In the genomic region with DNA sequence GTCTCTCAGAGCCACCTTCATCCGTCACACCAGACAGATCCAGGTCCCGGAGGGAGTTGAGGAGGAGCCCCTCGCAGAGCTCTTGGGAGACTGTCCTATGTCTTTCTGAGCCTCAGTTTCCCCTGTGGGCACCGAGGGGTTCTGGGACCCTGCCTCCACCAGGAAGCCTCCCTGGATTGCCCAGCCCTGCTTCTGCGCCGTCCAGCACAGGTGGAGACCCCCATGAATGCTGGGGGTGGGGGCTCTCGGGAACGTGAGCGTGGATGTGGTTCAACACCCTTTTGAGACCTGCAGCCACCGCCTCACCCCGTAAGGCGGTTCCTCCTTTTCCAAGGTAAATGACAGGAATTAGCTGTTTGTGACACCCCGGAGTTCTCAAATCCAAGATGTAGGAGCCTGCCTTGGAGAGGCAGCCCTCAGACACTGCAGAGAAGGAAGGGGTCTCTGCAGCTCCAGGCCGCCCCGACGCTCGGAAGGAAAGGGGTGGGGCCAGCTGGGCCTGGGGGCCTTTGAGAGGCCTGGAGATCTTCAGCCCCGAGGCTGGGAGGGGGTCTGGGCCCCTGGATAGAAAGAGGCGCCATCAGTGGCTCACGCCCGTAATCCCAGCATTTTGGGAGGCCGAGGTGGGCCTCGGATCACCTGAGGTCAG, we compare ENCODE assay signal across 1 cellular context.
TF ChIP-seq lines count a peak whose summit lies in the region.

No MANE protein-coding gene starts in this region.

TF ChIP-seq in GM12878, 131 proteins besides CTCF, POLR2A, EP300 and RAD21:
- TF ChIP-seq SRF (IDR thresholded peaks at IDR 0.05; ENCODE audit: low read depth in 2 of 2, low read length in 2 of 2) (no peak), BACH1 (IDR thresholded peaks at IDR 0.05; ENCODE audit: borderline replicate concordance) (no peak), HCFC1 (IDR thresholded peaks at IDR 0.05; ENCODE audit: low read length) (no peak), ZSCAN29 (IDR thresholded peaks at IDR 0.05) (no peak), MYC (IDR thresholded peaks at IDR 0.05; ENCODE audit: insufficient read depth, insufficient read length, insufficient replicate concordance, low read length, severe bottlenecking) (no peak), HDGF (IDR thresholded peaks at IDR 0.05) (no peak), CREB1 (IDR thresholded peaks at IDR 0.05; ENCODE audit: low read depth) (no peak), GATAD2B (conservative IDR thresholded peaks at IDR 0.05; ENCODE audit: low read depth) (no peak), ASH2L (IDR thresholded peaks at IDR 0.05; ENCODE audit: borderline replicate concordance, low read depth) (no peak), YBX1 (IDR thresholded peaks at IDR 0.05) (no peak)
- TF ChIP-seq, protein P1, sequence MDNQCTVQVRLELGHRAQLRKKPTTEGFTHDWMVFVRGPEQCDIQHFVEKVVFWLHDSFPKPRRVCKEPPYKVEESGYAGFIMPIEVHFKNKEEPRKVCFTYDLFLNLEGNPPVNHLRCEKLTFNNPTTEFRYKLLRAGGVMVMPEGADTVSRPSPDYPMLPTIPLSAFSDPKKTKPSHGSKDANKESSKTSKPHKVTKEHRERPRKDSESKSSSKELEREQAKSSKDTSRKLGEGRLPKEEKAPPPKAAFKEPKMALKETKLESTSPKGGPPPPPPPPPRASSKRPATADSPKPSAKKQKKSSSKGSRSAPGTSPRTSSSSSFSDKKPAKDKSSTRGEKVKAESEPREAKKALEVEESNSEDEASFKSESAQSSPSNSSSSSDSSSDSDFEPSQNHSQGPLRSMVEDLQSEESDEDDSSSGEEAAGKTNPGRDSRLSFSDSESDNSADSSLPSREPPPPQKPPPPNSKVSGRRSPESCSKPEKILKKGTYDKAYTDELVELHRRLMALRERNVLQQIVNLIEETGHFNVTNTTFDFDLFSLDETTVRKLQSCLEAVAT (IDR thresholded peaks at IDR 0.05), result no peak
- TF ChIP-seq, protein P2, sequence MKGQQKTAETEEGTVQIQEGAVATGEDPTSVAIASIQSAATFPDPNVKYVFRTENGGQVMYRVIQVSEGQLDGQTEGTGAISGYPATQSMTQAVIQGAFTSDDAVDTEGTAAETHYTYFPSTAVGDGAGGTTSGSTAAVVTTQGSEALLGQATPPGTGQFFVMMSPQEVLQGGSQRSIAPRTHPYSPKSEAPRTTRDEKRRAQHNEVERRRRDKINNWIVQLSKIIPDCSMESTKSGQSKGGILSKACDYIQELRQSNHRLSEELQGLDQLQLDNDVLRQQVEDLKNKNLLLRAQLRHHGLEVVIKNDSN (IDR thresholded peaks at IDR 0.05; ENCODE audit: borderline replicate concordance, extremely low read length, insufficient read depth, low read depth, low read length), result no peak
